In the genomic region with DNA sequence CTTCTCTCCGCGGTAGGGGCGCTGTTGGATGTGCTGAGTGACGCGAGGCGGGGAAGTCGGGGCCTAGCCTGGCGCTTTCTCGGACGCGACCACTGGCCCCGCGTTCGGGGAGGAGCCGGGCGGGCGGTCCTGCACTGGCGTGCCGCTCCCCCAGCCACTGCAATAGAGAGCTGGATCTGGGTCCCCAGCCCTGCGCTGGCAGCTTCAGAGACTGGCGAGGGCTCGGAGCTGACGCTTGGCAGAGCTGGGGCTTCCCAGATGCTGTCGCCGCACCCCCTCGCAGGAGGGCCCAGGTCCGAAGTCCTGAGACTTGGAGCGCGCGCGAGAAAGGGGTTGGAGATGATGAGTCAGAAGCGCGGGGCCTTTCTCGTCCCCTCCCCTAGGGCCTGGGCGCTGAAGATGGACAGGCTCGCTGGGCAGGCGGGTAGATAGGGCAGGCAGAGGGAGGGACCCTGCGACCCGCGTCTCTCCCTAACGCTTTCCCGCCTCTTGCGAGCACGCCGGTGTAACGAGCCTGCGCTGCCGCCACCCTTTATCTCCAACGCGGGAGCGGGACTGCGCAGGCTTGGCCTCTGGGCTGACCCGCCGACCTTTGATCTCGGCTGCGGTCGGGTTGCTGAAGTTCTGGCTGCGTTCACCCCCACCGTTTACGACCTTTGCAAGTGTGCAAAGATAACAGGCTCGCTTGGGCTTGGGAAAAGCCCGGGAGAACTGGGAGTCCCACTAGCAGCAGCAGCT, we compare ENCODE assay signal across 8 cellular contexts. TPM values are rescaled to one million over a fixed set of nuclear protein-coding genes. Genes with fewer than 3 reads are reported as not detected.
A peak's percentile ranks its signal among the peaks of the same experiment; 100 is the strongest.
DNase-seq lines count a peak whose midpoint lies in the region; ATAC-seq and TF ChIP-seq lines count a peak whose summit lies in the region.

No MANE protein-coding gene starts in this region.

- peak; percentile 65 for TF ChIP-seq CTCF in GM13976 (IDR thresholded peaks at IDR 0.05; ENCODE audit: borderline replicate concordance, control extremely low read depth, extremely low read depth, insufficient read depth, missing control alignments)
- peak; percentile 78 for TF ChIP-seq CTCF in upper lobe of right lung (IDR thresholded peaks at IDR 0.05)

- DNase-seq in GM13976 (ENCODE audit: low spot score) (peak; percentile 93), NCI-H1436 treated with DMSO at 0.1 percent for 48 hours (lab: John Stamatoyannopoulos, UW) (peak; percentile 78), T follicular helper cell (ENCODE audit: low read depth) (peak; percentile 87), amniotic epithelial cell (ENCODE audit: low read depth) (peak; percentile 95), left cardiac atrium (peak; percentile 97), posterior vena cava (ENCODE audit: low spot score) (peak; percentile 99), upper lobe of right lung (peak; percentile 97)

- no peaks in the 10 kb centered on the region for H3K27me3 ChIP-seq in upper lobe of right lung

- H3K27ac ChIP-seq in upper lobe of right lung: peak overlapping the region; percentile 99

- in situ Hi-C loops in GM13976 (cut with MboI; ENCODE audit: low sequenced_read_pairs, unreplicated experiment): no loop called here

- no peaks in the 10 kb centered on the region for H3K9me3 ChIP-seq in upper lobe of right lung

- H3K36me3 ChIP-seq in upper lobe of right lung: no peaks in the 10 kb centered on the region

- peak; percentile 94 for ATAC-seq in HG02852 (IDR thresholded peaks at IDR 0.05; ENCODE audit: unreplicated experiment)
- ATAC-seq in left cardiac atrium: peak; percentile 93 to 96
- peak; percentile 94 for ATAC-seq in upper lobe of right lung

- intact Hi-C loops in left cardiac atrium (cut with DNase I): loop anchor here in 1 of 2 donors (2.0 kb wide), 1 partner anchor 35 kb away; no protein-coding TSS in a partner anchor
- intact Hi-C loops in posterior vena cava (cut with DNase I): no loop called here
- intact Hi-C loops in upper lobe of right lung (cut with DNase I): loop anchor here (10.0 kb wide), 1 partner anchor 779 kb away; no protein-coding TSS in a partner anchor

- peaks cover 44% of the 10 kb centered on the region for H3K4me1 ChIP-seq in upper lobe of right lung

- peak overlapping the region; percentile 81 for H3K4me3 ChIP-seq in upper lobe of right lung

RNA-seq across cellular contexts. Expression of a gene that starts 3.0 kb away (rescaled TPM):
- total RNA-seq in left cardiac atrium (under 1 TPM; 0.26 to 0.82 TPM), posterior vena cava (not detected), upper lobe of right lung (0.67 TPM)

RNA-seq across cellular contexts. Expression of a gene that starts 5.4 kb away (rescaled TPM):
- 10 to 100 TPM; 38.3 to 44.4 TPM for total RNA-seq in left cardiac atrium
- 10 to 100 TPM; 27.0 to 37.6 TPM for total RNA-seq in posterior vena cava
- 52.8 TPM for total RNA-seq in upper lobe of right lung

RNA-seq across cellular contexts. Expression of a gene that starts 33.8 kb away (rescaled TPM):
- 10 to 100 TPM; 24.9 to 25.5 TPM for total RNA-seq in left cardiac atrium
- 10 to 100 TPM; 41.4 to 48.6 TPM for total RNA-seq in posterior vena cava
- total RNA-seq in upper lobe of right lung: 39.2 TPM

RNA-seq across cellular contexts. Expression of a gene that starts 46.3 kb away (rescaled TPM):
- total RNA-seq in left cardiac atrium (not detected), posterior vena cava (not detected), upper lobe of right lung (not detected)

RNA-seq across cellular contexts. Expression of a gene that starts 52.0 kb away (rescaled TPM):
- not detected for total RNA-seq in left cardiac atrium
- total RNA-seq in posterior vena cava: not detected
- not detected for total RNA-seq in upper lobe of right lung

Comparison
In these comparisons a context has a peak if more than half of its experiments do, and no peak if none do; other contexts are left out.
1. Peak in every context shown above with its lines: DNase-seq, ATAC-seq, H3K4me3 ChIP-seq and H3K27ac ChIP-seq.